13 cellular contexts compared by ENCODE assay signal in the genomic region with DNA sequence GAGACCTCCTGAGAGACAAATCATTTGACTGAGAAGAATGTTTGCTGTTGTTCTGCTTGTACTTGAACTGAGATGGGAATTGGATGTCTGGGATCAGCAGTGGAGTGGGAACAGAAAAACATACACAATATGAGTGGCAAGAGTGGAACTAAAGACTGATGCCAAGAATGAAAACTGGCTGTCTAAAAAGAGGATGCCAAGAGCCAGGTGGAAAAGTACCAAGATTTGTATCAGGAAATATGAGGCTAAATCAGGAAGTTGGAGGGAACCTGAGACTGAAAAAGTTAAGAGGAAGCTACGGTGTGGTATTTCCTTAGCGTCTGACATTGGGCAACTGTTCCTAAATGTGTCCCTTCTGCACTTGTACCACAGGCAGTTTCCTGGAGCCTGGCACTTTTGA.
"Had no signal": no experiment of that assay in that cellular context is flagged by ENCODE, and none has a peak within 500 bp of the region (broad histone marks: within the 10 kb centered on the region; RNA-seq: fewer than 3 reads in every experiment).

No MANE protein-coding gene starts in this region.

- H3K27ac ChIP-seq: colonic mucosa, foreskin keratinocyte, neutrophil, psoas muscle had no signal

- ATAC-seq: foreskin keratinocyte; naive thymus-derived CD8-positive, alpha-beta T cell; psoas muscle; sciatic nerve had no signal

- H3K9me3 ChIP-seq: colonic mucosa, neutrophil, psoas muscle had no signal

- H3K27me3 ChIP-seq: colonic mucosa, foreskin keratinocyte, neutrophil had no signal

- DNase-seq: colonic mucosa; dermis blood vessel endothelial cell; erythroblast; foreskin keratinocyte; kidney glomerular epithelial cell; naive thymus-derived CD8-positive, alpha-beta T cell; psoas muscle; stimulated activated CD4-positive, alpha-beta T cell treated with anti-CD3 and anti-CD28 coated beads, Interleukin-2, amount 100 ng/mL, for 24 hours; stimulated activated CD4-positive, alpha-beta T cell treated with anti-CD3 and anti-CD28 coated beads, Interleukin-4, amount 100 ng/mL, for 4 hours; stimulated activated naive CD4-positive, alpha-beta T cell; trophoblast cell had no signal

- H3K4me3 ChIP-seq: colonic mucosa, psoas muscle had no signal

- H3K36me3 ChIP-seq: colonic mucosa, neutrophil had no signal

- H3K4me1 ChIP-seq: colonic mucosa, psoas muscle had no signal
